Comparison of ENCODE assay signal across 16 cellular contexts in the genomic region with DNA sequence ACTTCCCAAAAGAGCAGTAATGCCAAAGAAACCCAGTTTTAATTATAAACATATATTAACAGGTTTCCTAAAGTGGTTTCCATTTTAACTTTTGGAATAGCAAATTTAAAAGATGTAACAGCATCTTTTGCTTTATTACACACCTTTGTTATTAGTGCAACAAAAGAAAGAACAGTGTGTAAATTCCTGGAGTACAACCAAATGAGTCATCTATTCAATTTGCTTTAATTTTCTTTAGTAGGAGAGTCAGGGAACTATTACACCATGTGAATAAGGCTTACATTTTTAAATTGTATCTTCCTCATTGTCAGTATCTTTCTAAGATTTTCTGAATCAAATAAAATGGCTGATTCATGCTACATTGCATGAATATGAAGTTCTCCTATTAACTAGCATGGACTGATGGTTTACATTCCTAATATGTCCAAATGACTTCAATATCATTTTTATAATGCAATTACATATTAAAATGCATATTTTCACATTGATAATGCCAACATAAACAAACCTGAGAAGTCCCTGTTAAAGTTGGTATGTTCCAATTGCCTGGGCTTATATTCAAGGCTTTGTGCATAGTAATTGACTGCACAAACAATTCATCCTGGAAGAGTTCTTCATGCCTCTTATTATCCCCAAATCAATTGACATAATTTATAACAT. TPM values are rescaled to one million over a fixed set of nuclear protein-coding genes. Genes with fewer than 3 reads are reported as not detected.
"Had no signal": no experiment of that assay in that cellular context is flagged by ENCODE, and none has a peak within 500 bp of the region (broad histone marks: within the 10 kb centered on the region; RNA-seq: fewer than 3 reads in every experiment).

No MANE protein-coding gene starts in this region.

- H3K9me3 ChIP-seq: breast epithelium, thyroid gland had no signal

- DNase-seq: activated CD4-positive, alpha-beta T cell treated with anti-CD3 and anti-CD28 coated beads for 4 hours; activated CD8-positive, alpha-beta T cell treated with anti-CD3 and anti-CD28 coated beads for 36 hours; activated gamma-delta T cell; activated T-cell treated with anti-CD3 and anti-CD28 coated beads, Interleukin-2, amount 50 U/mL, for 48 hours; amygdala; erythroblast; foreskin fibroblast; head of caudate nucleus; nucleus accumbens; posterior cingulate gyrus; retina; stimulated activated CD4-positive, alpha-beta T cell treated with anti-CD3 and anti-CD28 coated beads, Interleukin-2, amount 100 ng/mL, for 48 hours; T-helper 17 cell; thyroid gland had no signal

- H3K4me1 ChIP-seq: breast epithelium, thyroid gland had no signal

- H3K27ac ChIP-seq: breast epithelium, thyroid gland had no signal

- H3K36me3 ChIP-seq: breast epithelium, thyroid gland had no signal

- H3K4me3 ChIP-seq: breast epithelium, thyroid gland had no signal

- ATAC-seq: activated CD8-positive, alpha-beta T cell treated with anti-CD3 and anti-CD28 coated beads for 36 hours; stimulated activated memory B cell treated with anti-CD40 and anti-IgM and Interleukin-4, amounts not matched to agents 10 μg/mL and 1 μg/mL and 100 μg/mL, for 72 hours; T-helper 17 cell had no signal

- H3K27me3 ChIP-seq: breast epithelium, thyroid gland had no signal

RNA-seq across cellular contexts. Expression of gene EDIL3, which starts 22.5 kb away (rescaled TPM):
- total RNA-seq: activated CD8-positive, alpha-beta T cell treated with anti-CD3 and anti-CD28 coated beads for 36 hours; T-helper 17 cell had no signal
